17 cellular contexts compared by ENCODE assay signal in genomic region chr5:109769597-109770291, GRCh38.
DNase-seq lines count a peak whose midpoint lies in the region; ATAC-seq and TF ChIP-seq lines count a peak whose summit lies in the region.
"Had no signal": no experiment of that assay in that cellular context is flagged by ENCODE, and none has a peak within 500 bp of the region (broad histone marks: within the 10 kb centered on the region; RNA-seq: fewer than 3 reads in every experiment).

No MANE protein-coding gene starts in this region.

- in situ Hi-C loops in astrocyte of the spinal cord (cut with HindIII; ENCODE audit: low sequenced_read_pairs): no loop called here

- TF ChIP-seq CTCF in astrocyte of the spinal cord (IDR thresholded peaks at IDR 0.05; ENCODE audit: low read depth, low read length): no peak
- no peak for TF ChIP-seq CTCF in upper lobe of right lung (IDR thresholded peaks at IDR 0.05)

- no peak for TF ChIP-seq POLR2A in GM18505 (IDR thresholded peaks at IDR 0.05; ENCODE audit: borderline replicate concordance, extremely low read depth, insufficient read depth, insufficient read length)

- H3K27me3 ChIP-seq in HUES64 (ENCODE audit: insufficient read depth, low read length): no peaks in the 10 kb centered on the region
- H3K27me3 ChIP-seq in upper lobe of right lung: no peaks in the 10 kb centered on the region

- H3K4me1 ChIP-seq in HUES64 (ENCODE audit: insufficient read depth, low read length): peaks cover 15% of the 10 kb centered on the region; the same call in 1 of the 2 replicates
- no peaks in the 10 kb centered on the region for H3K4me1 ChIP-seq in upper lobe of right lung

- 94% methylated on average over 7 of the region's 7 CpGs for WGBS in HUES64

- no peak overlapping the region for H3K9ac ChIP-seq in HUES64 (ENCODE audit: low read depth, low read length)

- no peaks in the 10 kb centered on the region for H3K9me3 ChIP-seq in HUES64 (ENCODE audit: insufficient read depth, low read depth, low read length)
- H3K9me3 ChIP-seq in upper lobe of right lung: no peaks in the 10 kb centered on the region

- peaks cover 84% of the 10 kb centered on the region for H3K36me3 ChIP-seq in HUES64 (ENCODE audit: insufficient read depth, low read length)
- peaks cover 29% of the 10 kb centered on the region for H3K36me3 ChIP-seq in upper lobe of right lung

- ATAC-seq in HG03442 (IDR thresholded peaks at IDR 0.05; ENCODE audit: unreplicated experiment) (no peak), GM18505 (IDR thresholded peaks at IDR 0.05; ENCODE audit: unreplicated experiment) (no peak), left cardiac atrium (no peak), upper lobe of right lung (no peak)

- H3K27ac ChIP-seq in HUES64 (ENCODE audit: low read depth, low read length): 0 out of 2 replicates have a peak overlapping the region, but pooled peaks have one; percentile 13
- no peak overlapping the region for H3K27ac ChIP-seq in upper lobe of right lung
- H3K27ac ChIP-seq: SK-N-MC had no signal

- H3K4me3 ChIP-seq in HUES64 (ENCODE audit: low read length): no peak overlapping the region
- no peak overlapping the region for H3K4me3 ChIP-seq in astrocyte of the spinal cord (ENCODE audit: low read depth, low read length)
- H3K4me3 ChIP-seq in upper lobe of right lung: no peak overlapping the region
- H3K4me3 ChIP-seq: SK-N-MC had no signal

- intact Hi-C loops in left cardiac atrium (cut with DNase I): no loop called here
- intact Hi-C loops in upper lobe of right lung (cut with DNase I): no loop called here

- DNase-seq in EH (ENCODE audit: low read depth): peak; percentile 13
- DNase-seq in astrocyte of the spinal cord (ENCODE audit: low read depth, low spot score): peak; percentile 15
- peak; percentile 32 for DNase-seq in kidney tubule cell (ENCODE audit: low spot score)
- DNase-seq in left cardiac atrium: no peak
- no peak for DNase-seq in upper lobe of right lung
- DNase-seq: AML-193, DMS79, H7, KBM-7, NCI-H1092 treated with DMSO at 0.1 percent for 48 hours, NCI-H1694 treated with DMSO at 0.1 percent for 48 hours, NCI-H446, NCI-H748 treated with DMSO at 0.1 percent for 48 hours had no signal

Comparison
In these comparisons a context has a peak if more than half of its experiments do, and no peak if none do; other contexts are left out.
1. DNase-seq: peak in EH (single experiment), astrocyte of the spinal cord (single experiment) and kidney tubule cell (single experiment); none in left cardiac atrium (single experiment) and upper lobe of right lung (single experiment).